8 cellular contexts compared by ENCODE assay signal in the genomic region with DNA sequence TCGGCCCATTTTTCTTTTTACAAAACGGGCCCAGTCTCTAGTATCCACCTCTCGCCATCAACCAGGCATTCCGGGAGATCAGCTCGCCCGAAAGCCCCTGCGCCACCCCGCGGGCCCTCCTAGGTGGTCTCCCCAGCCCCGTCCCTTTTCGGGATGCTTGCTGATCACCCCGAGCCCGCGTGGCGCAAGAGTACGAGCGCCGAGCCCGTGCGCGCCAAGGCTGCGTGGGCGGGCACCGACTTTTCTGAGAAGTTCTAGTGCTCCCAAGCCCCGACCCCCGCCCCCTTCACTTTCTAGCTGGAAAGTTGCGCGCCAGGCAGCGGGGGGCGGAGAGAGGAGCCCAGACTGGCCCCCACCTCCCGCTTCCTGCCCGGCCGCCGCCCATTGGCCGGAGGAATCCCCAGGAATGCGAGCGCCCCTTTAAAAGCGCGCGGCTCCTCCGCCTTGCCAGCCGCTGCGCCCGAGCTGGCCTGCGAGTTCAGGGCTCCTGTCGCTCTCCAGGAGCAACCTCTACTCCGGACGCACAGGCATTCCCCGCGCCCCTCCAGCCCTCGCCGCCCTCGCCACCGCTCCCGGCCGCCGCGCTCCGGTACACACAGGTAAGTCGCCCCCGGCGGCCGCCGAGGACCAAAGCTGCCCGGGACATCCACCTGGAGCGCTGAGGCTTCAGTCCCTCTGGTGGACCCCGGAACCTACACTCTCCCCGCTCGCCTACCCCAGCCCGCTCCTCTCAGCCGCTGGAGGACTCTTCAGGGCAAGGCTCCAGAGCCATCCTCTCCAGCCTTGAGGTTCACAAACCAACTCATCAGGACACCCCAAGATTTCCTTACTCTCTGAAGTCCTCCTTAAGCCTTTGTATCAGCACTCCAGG. TPM values are rescaled to one million over a fixed set of nuclear protein-coding genes. Genes with fewer than 3 reads are reported as not detected.
DNase-seq lines count a peak whose midpoint lies in the region; ATAC-seq and TF ChIP-seq lines count a peak whose summit lies in the region.

THBS1 (plus strand) TSS at position 450 of the 871 bp plus-strand sequence. CDS start 779 bp downstream, outside the sequence.

- DNase-seq in EH (ENCODE audit: low read depth) (peak; percentile 98), T-helper 1 cell (peak in 3 of 5 donors; percentile 13 to 18 (median 15)), MCF 10A (ENCODE audit: unreplicated experiment) (peak; percentile 89), GM13977 (ENCODE audit: low spot score) (no peak)
- no peak for DNase-seq in effector CD8-positive, alpha-beta T cell (lab: John Stamatoyannopoulos, UW)

- peak within 1 kb of the TSS; percentile 24 for H3K27ac Mint-ChIP-seq in MCF 10A (ENCODE audit: low read depth, unreplicated experiment)

- no peaks in the 10 kb centered on the region for H3K9me3 ChIP-seq in iPS-18c (ENCODE audit: control insufficient read depth, insufficient read depth, low read length)

- in situ Hi-C loops in GM13977 (cut with MboI; ENCODE audit: low pct_unique_long_range_greater_than_20kb, low sequenced_read_pairs, unreplicated experiment), result loop anchor here (25.0 kb wide), 2 partner anchors 219 to 469 kb away; no protein-coding TSS in a partner anchor

- H3K27me3 Mint-ChIP-seq in MCF 10A (ENCODE audit: insufficient read depth, unreplicated experiment), result no peaks in the 10 kb centered on the region

- H3K4me3 ChIP-seq in iPS-18c (ENCODE audit: insufficient read depth, low read depth, low read length) (peak within 1 kb of the TSS; percentile 83), skin epidermis (peak within 1 kb of the TSS; percentile 36 to 65 (median 55))

- peak within 1 kb of the TSS; percentile 78 for H3K4me3 Mint-ChIP-seq in MCF 10A (ENCODE audit: unreplicated experiment)

- H3K9me3 Mint-ChIP-seq in MCF 10A (ENCODE audit: unreplicated experiment), result no peaks in the 10 kb centered on the region

- peak within 1 kb of the TSS; percentile 28 to 98 (median 89) for H3K27ac ChIP-seq in skin epidermis

- intact Hi-C loops in MCF 10A (cut with micrococcal nuclease), result loop anchor here (1.0 to 5.0 kb wide), 8 partner anchors 69 to 874 kb away; no protein-coding TSS in a partner anchor

- POLR2A ChIA-PET in MCF 10A (lab: Yijun Ruan, JAX), result interaction anchor here (0.6 to 4.7 kb wide), 29 partner anchors 18 to 984 kb away, joined by 3 to 69 read pairs (median 5); no protein-coding TSS in a partner anchor

- H3K4me1 Mint-ChIP-seq in MCF 10A (ENCODE audit: insufficient read depth, unreplicated experiment), result peaks cover 43% of the 10 kb centered on the region

- peaks cover 46% of the 10 kb centered on the region for H3K36me3 Mint-ChIP-seq in MCF 10A (ENCODE audit: insufficient read depth, unreplicated experiment)

- BruUV-seq in MCF 10A (replicated peaks; lab: Mats Ljungman, UMichigan), result TSS peak; percentile 32

- ATAC-seq in HG02642 (IDR thresholded peaks at IDR 0.05; ENCODE audit: poor library complexity, unreplicated experiment), result peak; percentile 18

- CTCF ChIA-PET in MCF 10A (lab: Yijun Ruan, JAX), result interaction anchor here (0.6 to 8.4 kb wide), 52 partner anchors 10 to 881 kb away, joined by 3 to 141 read pairs (median 4); no protein-coding TSS in a partner anchor

- TF ChIP-seq CTCF in MCF 10A (IDR thresholded peaks at IDR 0.05; ENCODE audit: unreplicated experiment) (no peak), GM13977 (IDR thresholded peaks at IDR 0.05; ENCODE audit: extremely low read depth, insufficient read depth, missing control alignments) (no peak)

RNA-seq across cellular contexts. Expression of gene THBS1, which starts in this region (rescaled TPM):
- total RNA-seq in MCF 10A (2022), result 103 and 393 TPM in 2 replicates

Comparison
In these comparisons a context has a peak if more than half of its experiments do, and no peak if none do; other contexts are left out.
1. DNase-seq: peak in EH (single experiment), T-helper 1 cell (3 of 5) and MCF 10A (single experiment); none in GM13977 (single experiment) and effector CD8-positive, alpha-beta T cell (single experiment).